In the genomic region with DNA sequence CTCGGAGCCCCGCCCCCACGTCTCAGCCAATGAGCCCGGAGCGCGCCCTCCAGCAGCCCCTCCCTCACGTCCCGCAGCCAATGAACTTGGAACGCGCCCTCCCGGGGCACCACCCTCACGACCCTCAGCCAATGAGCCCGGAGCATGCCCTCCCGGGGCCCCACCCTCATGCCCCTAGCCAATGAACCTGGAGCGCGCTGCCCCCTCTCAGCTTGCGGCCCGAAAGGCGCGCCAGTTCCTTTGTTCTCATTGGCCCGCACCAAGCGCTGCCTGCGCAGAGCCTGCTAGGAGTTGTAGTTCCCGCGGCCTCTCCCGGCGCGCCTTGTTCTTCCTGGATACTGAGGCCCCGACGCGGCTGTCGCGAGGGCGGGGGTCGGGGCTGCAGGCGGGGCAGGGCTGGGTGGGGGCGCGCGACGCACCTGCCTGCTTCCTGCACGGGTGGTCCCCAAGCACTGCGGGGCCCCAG, we compare ENCODE assay signal across 8 cellular contexts. TPM values are rescaled to one million over a fixed set of nuclear protein-coding genes. Genes with fewer than 3 reads are reported as not detected.
DNase-seq lines count a peak whose midpoint lies in the region; ATAC-seq and TF ChIP-seq lines count a peak whose summit lies in the region.

A gene (plus strand): TSS at position 325 of the 466 bp plus-strand sequence. CDS start 339 bp downstream, outside the sequence.

- H3K27me3 Mint-ChIP-seq in HFFc6 (ENCODE audit: insufficient read depth) (peaks cover 2% of the 10 kb centered on the region), nephron progenitor cell (ENCODE audit: low read depth, poor library complexity) (no peaks in the 10 kb centered on the region)

- peak; percentile 96 for ATAC-seq in stimulated activated naive CD8-positive, alpha-beta T cell treated with anti-CD3 and anti-CD28 coated beads, Interleukin-15, Interleukin-2, amounts not matched to agents 100 U/mL and 50 U/mL, for 24 hours

- H3K4me3 Mint-ChIP-seq in HFFc6 = peak within 1 kb of the TSS; percentile 88
- H3K4me3 Mint-ChIP-seq in nephron progenitor cell = peak within 1 kb of the TSS; percentile 82

- H3K9me3 Mint-ChIP-seq in HFFc6 = no peaks in the 10 kb centered on the region
- no peaks in the 10 kb centered on the region for H3K9me3 Mint-ChIP-seq in nephron progenitor cell

- TF ChIP-seq CTCF in HFFc6 (IDR thresholded peaks at IDR 0.05) (no peak), fibroblast of villous mesenchyme (IDR thresholded peaks at IDR 0.05; ENCODE audit: insufficient read depth, low read depth, low read length) (no peak), nephron progenitor cell (IDR thresholded peaks at IDR 0.05) (no peak)

- peak within 1 kb of the TSS; percentile 83 for H3K4me3 ChIP-seq in fibroblast of villous mesenchyme (ENCODE audit: low read depth, low read length)

- DNase-seq in G401 (ENCODE audit: low spot score) (peak; percentile 100), HFFc6 (peak; percentile 99), NAMALWA (ENCODE audit: low spot score) (peak; percentile 99), SK-MEL-5 (ENCODE audit: low read depth, low spot score) (peak; percentile 100), fibroblast of villous mesenchyme (ENCODE audit: low read depth) (peak; percentile 99), nephron progenitor cell (peak; percentile 100)
- DNase-seq in activated gamma-delta T cell treated with anti-CD3 and anti-CD28 coated beads, Interleukin-2, amount 50 U/mL, for 16 hours (ENCODE audit: low read depth) = peak; percentile 100
- peak; percentile 100 for DNase-seq in stimulated activated naive CD8-positive, alpha-beta T cell treated with anti-CD3 and anti-CD28 coated beads, Interleukin-15, Interleukin-2, amounts not matched to agents 100 U/mL and 50 U/mL, for 24 hours

- H3K27ac Mint-ChIP-seq in HFFc6 (peak within 1 kb of the TSS; percentile 79), nephron progenitor cell (no peak within 1 kb of the TSS)

- H3K4me1 Mint-ChIP-seq in HFFc6 (ENCODE audit: low read depth) (peaks cover 17% of the 10 kb centered on the region), nephron progenitor cell (peaks cover 31% of the 10 kb centered on the region)

- H3K36me3 Mint-ChIP-seq in HFFc6 (ENCODE audit: low read depth) (no peaks in the 10 kb centered on the region), nephron progenitor cell (ENCODE audit: low read depth) (no peaks in the 10 kb centered on the region)

- in situ Hi-C loops in G401 (cut with HindIII; ENCODE audit: low sequenced_read_pairs) (no loop called here), SK-MEL-5 (cut with HindIII; ENCODE audit: low pct_unique_long_range_greater_than_20kb, low sequenced_read_pairs) (no loop called here)

RNA-seq across cellular contexts. Expression of the gene that starts here (rescaled TPM):
- 21.2 and 25.1 TPM in 2 replicates for total RNA-seq in G401 (2014; rRNA removed; shearing (Covaris generic))
- 10 to 100 TPM in 3 of 6 experiments, 1 to 10 TPM in 3; 6.8 to 10.5 (median 10.0) TPM for total RNA-seq in HFFc6 (2021; fragmentation: NEBNext Ultra II Directional; extraction: Animal tissue kit (Norgen Biotek cat#: 25700))
- 33.7 and 40.4 TPM in 2 replicates for total RNA-seq in SK-MEL-5 (2014; rRNA removed; shearing (Covaris generic))
- 32.6 and 37.4 TPM in 2 replicates for polyA plus RNA-seq in SK-MEL-5 (2015; cell fraction: cytosol; rRNA removed)
- 312 and 322 TPM in 2 replicates for polyA plus RNA-seq in SK-MEL-5 (2015; cell fraction: nucleus; rRNA removed)
- 12.9 and 13.4 TPM in 2 replicates for total RNA-seq in fibroblast of villous mesenchyme

Comparison
In these comparisons a context has a peak if more than half of its experiments do, and no peak if none do; other contexts are left out.
1. Peak in every context shown above with its lines: DNase-seq, ATAC-seq and H3K4me3 ChIP-seq.